19 cellular contexts compared by ENCODE assay signal in the genomic region with DNA sequence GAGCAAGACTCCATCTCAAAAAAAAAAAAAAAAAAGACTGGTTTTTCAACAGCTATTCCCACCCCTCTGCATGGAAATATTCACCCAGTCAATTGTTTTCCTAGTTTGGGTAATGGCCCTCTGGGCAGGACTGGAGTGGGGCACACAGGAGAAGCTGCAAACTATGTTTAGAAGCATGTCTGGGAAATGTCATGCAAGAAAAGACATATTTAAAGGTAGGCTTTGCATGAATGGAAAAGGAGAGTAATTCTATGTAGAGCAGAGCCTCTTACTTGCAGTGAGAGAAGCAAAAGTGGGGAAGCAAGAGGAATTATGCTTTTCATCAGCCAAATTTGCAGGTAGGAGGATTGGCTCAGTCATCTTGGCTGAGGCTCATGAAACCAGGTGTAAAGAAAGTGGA.
DNase-seq lines count a peak whose midpoint lies in the region; ATAC-seq and TF ChIP-seq lines count a peak whose summit lies in the region.
"Had no signal": no experiment of that assay in that cellular context is flagged by ENCODE, and none has a peak within 500 bp of the region (broad histone marks: within the 10 kb centered on the region; RNA-seq: fewer than 3 reads in every experiment).

No MANE protein-coding gene starts in this region.

- CTCF ChIA-PET in mammary epithelial cell (lab: Charles Lee; ENCODE audit: low non-redundant PET), result no interaction called here

- no peaks in the 10 kb centered on the region for H4K20me1 ChIP-seq in mammary epithelial cell (ENCODE audit: insufficient read depth, low read length)
- H4K20me1 ChIP-seq in GM23338 (replicated peaks; ENCODE audit: insufficient read depth), result no peaks in the 10 kb centered on the region
- H4K20me1 ChIP-seq: BLaER1 treated with 17β-estradiol and CSF1 and Interleukin-3, amounts not matched to agents 10 nM and 100 nM had no signal

- dilution Hi-C loops in mammary epithelial cell (cut with HindIII; ENCODE audit: low sequenced_read_pairs), result no loop called here

- H3F3A ChIP-seq in GM23338 (replicated peaks; ENCODE audit: low read depth), result no peaks in the 10 kb centered on the region

- no peaks in the 10 kb centered on the region for H3K27me3 ChIP-seq in mammary epithelial cell (ENCODE audit: insufficient read depth, low read length)
- H3K27me3 ChIP-seq in breast epithelium, result no peaks in the 10 kb centered on the region
- H3K27me3 ChIP-seq in GM23338 (ENCODE audit: insufficient read depth), result no peaks in the 10 kb centered on the region
- no peaks in the 10 kb centered on the region for H3K27me3 ChIP-seq in endodermal cell (ENCODE audit: control insufficient read depth, insufficient read depth, low read length, poor library complexity, severe bottlenecking)
- H3K27me3 ChIP-seq: BLaER1 treated with 17β-estradiol and CSF1 and Interleukin-3, amounts not matched to agents 10 nM and 100 nM; MG63 had no signal

- ATAC-seq in GM23338 (no peak), GM18520 (IDR thresholded peaks at IDR 0.05; ENCODE audit: unreplicated experiment) (no peak)
- ATAC-seq: HepG2, K562 had no signal

- H3K36me3 Mint-ChIP-seq in GM23338 (ENCODE audit: low read depth), result no peaks in the 10 kb centered on the region
- H3K36me3 Mint-ChIP-seq in endodermal cell (ENCODE audit: low read depth), result no peaks in the 10 kb centered on the region

- H3K27ac ChIP-seq in mammary epithelial cell (ENCODE audit: insufficient read depth, low read depth, low read length) (no peak overlapping the region), breast epithelium (no peak overlapping the region), GM23338 (ENCODE audit: low read depth) (no peak overlapping the region), endodermal cell (ENCODE audit: low read depth, low read length) (no peak overlapping the region), caudate nucleus (ENCODE audit: low read depth, low read length) (no peak overlapping the region)
- H3K27ac ChIP-seq: BLaER1 treated with 17β-estradiol and CSF1 and Interleukin-3, amounts not matched to agents 10 nM and 100 nM; SK-N-MC had no signal

- no peaks in the 10 kb centered on the region for H3K9me3 ChIP-seq in mammary epithelial cell (replicated peaks; ENCODE audit: insufficient read depth, low read length)
- H3K9me3 ChIP-seq in breast epithelium, result no peaks in the 10 kb centered on the region
- no peaks in the 10 kb centered on the region for H3K9me3 ChIP-seq in endodermal cell (ENCODE audit: control insufficient read depth, low read length)
- H3K9me3 ChIP-seq: MG63 had no signal

- H3K4me1 ChIP-seq in mammary epithelial cell (ENCODE audit: insufficient read depth, low read length), result no peaks in the 10 kb centered on the region
- H3K4me1 ChIP-seq in breast epithelium, result no peaks in the 10 kb centered on the region
- peaks cover 41% of the 10 kb centered on the region for H3K4me1 ChIP-seq in GM23338 (ENCODE audit: insufficient read depth)
- H3K4me1 ChIP-seq in endodermal cell (ENCODE audit: control insufficient read depth, insufficient read depth, low read length), result no peaks in the 10 kb centered on the region

- BruUV-seq in mammary epithelial cell (replicated peaks; lab: Mats Ljungman, UMichigan), result no TSS peak

- no peak for DNase-seq in mammary epithelial cell
- DNase-seq in breast epithelium (ENCODE audit: low spot score in 2 of 2), result no peak
- no peak for DNase-seq in GM23338 (ENCODE audit: low spot score)
- no peak for DNase-seq in endodermal cell
- no peak for DNase-seq in NCI-H2029 (lab: John Stamatoyannopoulos, UW)
- no peak for DNase-seq in caudate nucleus (lab: John Stamatoyannopoulos, UW)
- DNase-seq: CD4-positive, alpha-beta T cell; GDM1; MG63; NCI-H1105 treated with DMSO at 0.1 percent for 48 hours; NCI-H146; NCI-H1930; NCI-H510A; SIG-M5 had no signal

- H3K79me2 ChIP-seq in mammary epithelial cell (ENCODE audit: insufficient read depth, low read length) (no peaks in the 10 kb centered on the region), GM23338 (replicated peaks; ENCODE audit: insufficient read depth) (no peaks in the 10 kb centered on the region)

- H3K4me2 ChIP-seq in mammary epithelial cell (ENCODE audit: insufficient read depth, low read depth, low read length) (no peak overlapping the region), GM23338 (no peak overlapping the region)
- H3K4me2 ChIP-seq: BLaER1 treated with 17β-estradiol and CSF1 and Interleukin-3, amounts not matched to agents 10 nM and 100 nM had no signal

- no peak overlapping the region for H3K9ac ChIP-seq in mammary epithelial cell (ENCODE audit: insufficient read depth, low read length)
- no peak overlapping the region for H3K9ac ChIP-seq in endodermal cell (ENCODE audit: extremely low read depth, low read length, poor library complexity, severe bottlenecking)
- H3K9ac ChIP-seq: BLaER1 treated with 17β-estradiol and CSF1 and Interleukin-3, amounts not matched to agents 10 nM and 100 nM had no signal

- H3K4me3 ChIP-seq in mammary epithelial cell (replicated peaks in 1 of 3; ENCODE audit: insufficient read depth in 1 of 3, low read depth in 2 of 3, low read length in 3 of 3), result no peak overlapping the region
- H3K4me3 ChIP-seq in breast epithelium, result no peak overlapping the region
- no peak overlapping the region for H3K4me3 ChIP-seq in GM23338
- H3K4me3 ChIP-seq in endodermal cell (ENCODE audit: low read length), result no peak overlapping the region
- H3K4me3 ChIP-seq: BLaER1 treated with 17β-estradiol and CSF1 and Interleukin-3, amounts not matched to agents 10 nM and 100 nM; K562; MG63; SK-N-MC had no signal

- 0 out of 2 replicates have a peak, but pooled peaks cover 6% of the 10 kb centered on the region for H3K9me2 ChIP-seq in GM23338 (ENCODE audit: insufficient read depth)

- H2AFZ ChIP-seq in mammary epithelial cell (ENCODE audit: low read depth, low read length) (peak overlapping the region; percentile 28), GM23338 (no peak overlapping the region; the same call in 1 of the 2 replicates)

- intact Hi-C loops in mammary epithelial cell (cut with micrococcal nuclease) (no loop called here), breast epithelium (cut with DNase I; ENCODE audit: low total_unique reads) (loop anchor here (10.0 kb wide), 1 partner anchor 1178 kb away; no protein-coding TSS in a partner anchor)

- H3K36me3 ChIP-seq in mammary epithelial cell (ENCODE audit: insufficient read depth, low read length) (no peaks in the 10 kb centered on the region), breast epithelium (no peaks in the 10 kb centered on the region), GM23338 (ENCODE audit: insufficient read depth) (no peaks in the 10 kb centered on the region), endodermal cell (ENCODE audit: control insufficient read depth, insufficient read depth, low read length) (no peaks in the 10 kb centered on the region)
- H3K36me3 ChIP-seq: BLaER1 treated with 17β-estradiol and CSF1 and Interleukin-3, amounts not matched to agents 10 nM and 100 nM; MG63 had no signal

- TF ChIP-seq CTCF in mammary epithelial cell (conservative IDR thresholded peaks at IDR 0.05 in 1 of 2, IDR thresholded peaks at IDR 0.05 in 1 of 2; ENCODE audit: extremely low read depth in 1 of 2, insufficient read depth in 1 of 2, low read depth in 1 of 2, low read length in 2 of 2) (no peak), breast epithelium (IDR thresholded peaks at IDR 0.05) (no peak), GM23338 (conservative IDR thresholded peaks at IDR 0.05; ENCODE audit: low read depth in 2 of 2) (no peak), endodermal cell (conservative IDR thresholded peaks at IDR 0.05) (no peak)

- H3K4me3 Mint-ChIP-seq in GM23338 (no peak overlapping the region), endodermal cell (no peak overlapping the region)
- H3K4me3 Mint-ChIP-seq: CD4-positive, alpha-beta T cell had no signal

- H3K4me1 Mint-ChIP-seq in GM23338 (peaks cover 39% of the 10 kb centered on the region), endodermal cell (peaks cover 5% of the 10 kb centered on the region)

- TF ChIP-seq POLR2A in breast epithelium (IDR thresholded peaks at IDR 0.05), result no peak

- H3K9me3 Mint-ChIP-seq in GM23338 (no peaks in the 10 kb centered on the region; the same call in 2 of the 3 replicates), endodermal cell (peaks cover 6% of the 10 kb centered on the region)
- H3K9me3 Mint-ChIP-seq: CD4-positive, alpha-beta T cell had no signal

- in situ Hi-C loops in mammary epithelial cell (cut with MboI; ENCODE audit: low sequenced_read_pairs in 2 of 2), result no loop called here

- H3K27me3 Mint-ChIP-seq in GM23338 (ENCODE audit: insufficient read depth, low read depth, poor library complexity) (peaks cover 3% of the 10 kb centered on the region), endodermal cell (ENCODE audit: insufficient read depth) (no peaks in the 10 kb centered on the region)
- H3K27me3 Mint-ChIP-seq: CD4-positive, alpha-beta T cell had no signal

- H3K27ac Mint-ChIP-seq in GM23338, result peak overlapping the region; percentile 17; the same call in 1 of the 2 replicates
- peak overlapping the region; percentile 19 for H3K27ac Mint-ChIP-seq in endodermal cell
- H3K27ac Mint-ChIP-seq: CD4-positive, alpha-beta T cell had no signal

TF ChIP-seq in GM23338, 12 proteins besides CTCF, POLR2A, EP300 and RAD21 (continues in another document):
- TF ChIP-seq EZH2phosphoT487 (IDR thresholded peaks at IDR 0.05; ENCODE audit: unreplicated experiment), result no peak
- no peak for TF ChIP-seq ZNF114 (CRISPR knock-in tag; IDR thresholded peaks at IDR 0.05)
- no peak for TF ChIP-seq NANOG (IDR thresholded peaks at IDR 0.05; ENCODE audit: borderline replicate concordance)
